ENCODE assay signal across 8 cellular contexts in the genomic region with DNA sequence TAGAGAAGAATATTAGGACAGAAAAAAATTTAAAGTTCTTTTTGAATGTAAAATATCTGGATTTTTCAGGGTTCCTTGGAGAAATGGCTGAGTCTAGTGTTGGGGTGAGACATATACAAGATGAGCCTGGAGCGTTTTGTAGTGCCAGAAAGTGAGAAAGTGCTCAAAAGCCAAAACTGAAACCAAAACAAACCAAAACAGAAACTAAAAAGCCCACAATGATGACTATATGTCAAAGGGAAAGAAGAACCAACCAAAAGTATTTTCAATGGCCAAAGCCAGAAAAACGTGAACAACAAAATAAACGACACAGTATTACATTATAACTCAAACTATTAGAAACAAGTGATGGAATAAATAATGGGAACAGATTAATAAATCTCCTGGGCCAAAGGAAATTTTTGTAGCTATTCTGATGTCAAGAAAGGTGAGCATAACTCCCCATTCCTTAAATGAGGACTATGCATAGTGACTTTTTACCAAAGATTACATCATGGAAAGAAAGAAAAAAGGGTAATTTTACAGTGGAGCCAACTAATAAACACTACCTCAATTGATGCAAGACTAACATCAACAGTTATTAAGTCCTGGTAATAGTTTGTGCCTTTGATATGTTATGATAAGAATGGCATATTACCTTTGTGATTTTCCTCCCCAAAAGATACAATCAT.
A peak's percentile ranks its signal among the peaks of the same experiment; 100 is the strongest.
DNase-seq lines count a peak whose midpoint lies in the region; ATAC-seq and TF ChIP-seq lines count a peak whose summit lies in the region.

No MANE protein-coding gene starts in this region.

- H3K4me1 Mint-ChIP-seq in activated naive CD8-positive, alpha-beta T cell treated with anti-CD3 and anti-CD28 coated beads, Interleukin-2, amount 50 U/mL, for 24 hours = peaks cover 5% of the 10 kb centered on the region
- no peaks in the 10 kb centered on the region for H3K4me1 Mint-ChIP-seq in endodermal cell

- no peak overlapping the region for H3K27ac ChIP-seq in endodermal cell (ENCODE audit: low read depth, low read length)

- H3K9me3 ChIP-seq in endodermal cell (ENCODE audit: control insufficient read depth, low read length) = no peaks in the 10 kb centered on the region

- DNase-seq in GM10266 (ENCODE audit: extremely low spot score) (peak; percentile 19), erythroblast (lab: John Stamatoyannopoulos, UW) (no peak), anterior cingulate cortex (lab: John Stamatoyannopoulos, UW) (no peak), endodermal cell (no peak)
- DNase-seq in activated naive CD8-positive, alpha-beta T cell treated with anti-CD3 and anti-CD28 coated beads, Interleukin-2, amount 50 U/mL, for 24 hours = no peak
- no peak for DNase-seq in stimulated activated CD4-positive, alpha-beta T cell treated with anti-CD3 and anti-CD28 coated beads, Interleukin-2, amount 100 ng/mL, for 48 hours

- no peaks in the 10 kb centered on the region for H3K27me3 ChIP-seq in endodermal cell (ENCODE audit: control insufficient read depth, insufficient read depth, low read length, poor library complexity, severe bottlenecking)

- ATAC-seq in GM21381 (IDR thresholded peaks at IDR 0.05; ENCODE audit: unreplicated experiment) (peak; percentile 99), HG03378 (IDR thresholded peaks at IDR 0.05; ENCODE audit: unreplicated experiment) (peak; percentile 99)
- no peak for ATAC-seq in activated naive CD8-positive, alpha-beta T cell treated with anti-CD3 and anti-CD28 coated beads, Interleukin-2, amount 50 U/mL, for 24 hours

- H3K27me3 Mint-ChIP-seq in activated naive CD8-positive, alpha-beta T cell treated with anti-CD3 and anti-CD28 coated beads, Interleukin-2, amount 50 U/mL, for 24 hours = no peaks in the 10 kb centered on the region
- H3K27me3 Mint-ChIP-seq in endodermal cell (ENCODE audit: insufficient read depth) = no peaks in the 10 kb centered on the region

- H3K36me3 ChIP-seq in endodermal cell (ENCODE audit: control insufficient read depth, insufficient read depth, low read length) = no peaks in the 10 kb centered on the region

- 100% methylated on average over 1 of the region's 3 CpGs; no CpG with 5 or more reads in 1 of the 2 experiments for WGBS in endodermal cell (ENCODE audit: insufficient coverage in 1 of 2, insufficient read length in 1 of 2), 2 experiments

- H3K9me3 Mint-ChIP-seq in activated naive CD8-positive, alpha-beta T cell treated with anti-CD3 and anti-CD28 coated beads, Interleukin-2, amount 50 U/mL, for 24 hours = peaks cover 3% of the 10 kb centered on the region
- no peaks in the 10 kb centered on the region for H3K9me3 Mint-ChIP-seq in endodermal cell

- peak overlapping the region; percentile 1 for H3K4me3 Mint-ChIP-seq in activated naive CD8-positive, alpha-beta T cell treated with anti-CD3 and anti-CD28 coated beads, Interleukin-2, amount 50 U/mL, for 24 hours
- H3K4me3 Mint-ChIP-seq in endodermal cell = no peak overlapping the region

- H3K36me3 Mint-ChIP-seq in activated naive CD8-positive, alpha-beta T cell treated with anti-CD3 and anti-CD28 coated beads, Interleukin-2, amount 50 U/mL, for 24 hours (ENCODE audit: low read depth) = no peaks in the 10 kb centered on the region
- no peaks in the 10 kb centered on the region for H3K36me3 Mint-ChIP-seq in endodermal cell (ENCODE audit: low read depth)

- H3K4me1 ChIP-seq in endodermal cell (ENCODE audit: control insufficient read depth, insufficient read depth, low read length) = no peaks in the 10 kb centered on the region

- H3K27ac Mint-ChIP-seq in activated naive CD8-positive, alpha-beta T cell treated with anti-CD3 and anti-CD28 coated beads, Interleukin-2, amount 50 U/mL, for 24 hours = no peak overlapping the region
- no peak overlapping the region for H3K27ac Mint-ChIP-seq in endodermal cell

- TF ChIP-seq POLR2A in erythroblast (IDR thresholded peaks at IDR 0.05; ENCODE audit: low read length) = no peak

- H3K4me3 ChIP-seq in endodermal cell (ENCODE audit: low read length) = no peak overlapping the region

- TF ChIP-seq CTCF in GM10266 (IDR thresholded peaks at IDR 0.05; ENCODE audit: control insufficient read depth, insufficient read depth, low read depth, missing control alignments) (no peak), endodermal cell (conservative IDR thresholded peaks at IDR 0.05) (no peak)

- no peak overlapping the region for H3K9ac ChIP-seq in endodermal cell (ENCODE audit: extremely low read depth, low read length, poor library complexity, severe bottlenecking)
